Comparison of ENCODE assay signal across 23 cellular contexts in genomic region chr4:173262363-173262762, GRCh38.
"Had no signal": no experiment of that assay in that cellular context is flagged by ENCODE, and none has a peak within 500 bp of the region (broad histone marks: within the 10 kb centered on the region; RNA-seq: fewer than 3 reads in every experiment).

No MANE protein-coding gene starts in this region.

- H3K36me3 ChIP-seq: lower lobe of right lung, sigmoid colon, stomach, tibial artery, upper lobe of left lung had no signal

- H3K27ac ChIP-seq: lower lobe of right lung, psoas muscle, sigmoid colon, stomach, testis, tibial artery, upper lobe of left lung had no signal

- H3K9me3 ChIP-seq: lower lobe of right lung, psoas muscle, sigmoid colon, stomach, testis, tibial artery, upper lobe of left lung had no signal

- FAIRE-seq: keratinocyte, urothelium cell line had no signal

- ATAC-seq: left ventricle myocardium superior; lower lobe of right lung; naive thymus-derived CD8-positive, alpha-beta T cell; psoas muscle; right cardiac atrium; stimulated activated effector memory CD8-positive, alpha-beta T cell treated with anti-CD3 and anti-CD28 coated beads, Interleukin-12 subunit alpha, Interleukin-12 subunit beta, amount 100 ng/mL, for 72 hours had no signal

- H3K4me1 ChIP-seq: lower lobe of right lung had no signal

- DNase-seq: cortex of kidney; effector CD4-positive, alpha-beta T cell; hypothalamus; immature natural killer cell; left ventricle myocardium superior; lower lobe of right lung; naive thymus-derived CD8-positive, alpha-beta T cell; nephron progenitor cell; nucleus accumbens; posterior cingulate gyrus; psoas muscle; right cardiac atrium; sigmoid colon; stimulated activated CD4-positive, alpha-beta T cell treated with anti-CD3 and anti-CD28 coated beads, Interleukin-2, amount 100 ng/mL, for 24 hours; stimulated activated CD4-positive, alpha-beta T cell treated with anti-CD3 and anti-CD28 coated beads, Interleukin-4, amount 100 ng/mL, for 24 hours; stimulated activated naive CD4-positive, alpha-beta T cell treated with Interleukin-2 at 50 U/mL for 16 hours; stomach; testis; tibial artery; upper lobe of left lung had no signal

- H3K27me3 ChIP-seq: sigmoid colon, stomach, testis, tibial artery, upper lobe of left lung had no signal

- H3K4me3 ChIP-seq: lower lobe of right lung, psoas muscle, sigmoid colon, stomach, testis, tibial artery, upper lobe of left lung had no signal
